8 cellular contexts compared by ENCODE assay signal in genomic region chr1:119554188-119554587, GRCh38. TPM values are rescaled to one million over a fixed set of nuclear protein-coding genes. Genes with fewer than 3 reads are reported as not detected.
A peak's percentile ranks its signal among the peaks of the same experiment; 100 is the strongest.
DNase-seq lines count a peak whose midpoint lies in the region; ATAC-seq and TF ChIP-seq lines count a peak whose summit lies in the region.

No MANE protein-coding gene starts in this region.

- H3K36me3 ChIP-seq in mammary epithelial cell (ENCODE audit: insufficient read depth, low read length) = no peaks in the 10 kb centered on the region
- H3K36me3 ChIP-seq in transverse colon = no peaks in the 10 kb centered on the region

- no peaks in the 10 kb centered on the region for H3K27me3 ChIP-seq in mammary epithelial cell (ENCODE audit: insufficient read depth, low read length)
- H3K27me3 ChIP-seq in transverse colon = no peaks in the 10 kb centered on the region

- TF ChIP-seq EP300 in transverse colon (IDR thresholded peaks at IDR 0.05; ENCODE audit: low read depth) = no peak

- no peak for ATAC-seq in HG03457 (IDR thresholded peaks at IDR 0.05; ENCODE audit: unreplicated experiment)
- ATAC-seq in HG03432 (IDR thresholded peaks at IDR 0.05; ENCODE audit: unreplicated experiment) = no peak

- intact Hi-C loops in mammary epithelial cell (cut with micrococcal nuclease) (no loop called here), transverse colon (cut with DNase I; ENCODE audit: low total_unique reads) (no loop called here)

- H3K4me3 ChIP-seq in mammary epithelial cell (replicated peaks in 1 of 3; ENCODE audit: insufficient read depth in 1 of 3, low read depth in 2 of 3, low read length in 3 of 3) = no peak overlapping the region
- H3K4me3 ChIP-seq in transverse colon = no peak overlapping the region

- H3K36me3 Mint-ChIP-seq in mesothelial cell of epicardium = no peaks in the 10 kb centered on the region

- no peak overlapping the region for H3K4me2 ChIP-seq in mammary epithelial cell (ENCODE audit: insufficient read depth, low read depth, low read length)

- no peaks in the 10 kb centered on the region for H4K20me1 ChIP-seq in mammary epithelial cell (ENCODE audit: insufficient read depth, low read length)

- TF ChIP-seq POLR2A in transverse colon (IDR thresholded peaks at IDR 0.05) = no peak

- no peaks in the 10 kb centered on the region for H3K79me2 ChIP-seq in mammary epithelial cell (ENCODE audit: insufficient read depth, low read length)

- H3K27me3 Mint-ChIP-seq in mesothelial cell of epicardium (ENCODE audit: low read depth) = no peaks in the 10 kb centered on the region

- TF ChIP-seq CTCF in mammary epithelial cell (conservative IDR thresholded peaks at IDR 0.05 in 1 of 2, IDR thresholded peaks at IDR 0.05 in 1 of 2; ENCODE audit: extremely low read depth in 1 of 2, insufficient read depth in 1 of 2, low read depth in 1 of 2, low read length in 2 of 2) = no peak
- no peak for TF ChIP-seq CTCF in mesothelial cell of epicardium (IDR thresholded peaks at IDR 0.05; ENCODE audit: unreplicated experiment)
- no peak for TF ChIP-seq CTCF in transverse colon (IDR thresholded peaks at IDR 0.05)

- H3K4me1 Mint-ChIP-seq in mesothelial cell of epicardium = peaks cover 32% of the 10 kb centered on the region

- H3K4me1 ChIP-seq in mammary epithelial cell (ENCODE audit: insufficient read depth, low read length) = peaks cover 17% of the 10 kb centered on the region
- H3K4me1 ChIP-seq in transverse colon = peaks cover 0 to 5% (median 0%) of the 10 kb centered on the region in 4 donors

- peak; percentile 80 for DNase-seq in COLO668 (lab: John Stamatoyannopoulos, UW; ENCODE audit: unreplicated experiment)
- DNase-seq in NCI-H187 treated with DMSO at 0.1 percent for 48 hours (lab: John Stamatoyannopoulos, UW) = peak; percentile 28
- DNase-seq in mammary epithelial cell = peak; percentile 74
- DNase-seq in mesothelial cell of epicardium (ENCODE audit: low spot score in 2 of 2, unreplicated experiment in 2 of 2) = peak in 1 of 2 experiments; percentile 52
- DNase-seq in mucosa of gallbladder (ENCODE audit: low spot score) = no peak
- no peak for DNase-seq in transverse colon

- no peak overlapping the region for H3K4me3 Mint-ChIP-seq in mesothelial cell of epicardium

- no TSS peak for BruUV-seq in mammary epithelial cell (replicated peaks; lab: Mats Ljungman, UMichigan)

- CTCF ChIA-PET in mammary epithelial cell (lab: Charles Lee; ENCODE audit: low non-redundant PET) = interaction anchor here (0.5 to 0.6 kb wide), 2 partner anchors 16 to 666 kb away, joined by 3 to 7 read pairs; no protein-coding TSS in a partner anchor

- no peak overlapping the region for H3K9ac ChIP-seq in mammary epithelial cell (ENCODE audit: insufficient read depth, low read length)

- dilution Hi-C loops in mammary epithelial cell (cut with HindIII; ENCODE audit: low sequenced_read_pairs) = no loop called here

- no peaks in the 10 kb centered on the region for H3K9me3 Mint-ChIP-seq in mesothelial cell of epicardium

- H3K9me3 ChIP-seq in mammary epithelial cell (replicated peaks; ENCODE audit: insufficient read depth, low read length) (no peaks in the 10 kb centered on the region), transverse colon (no peaks in the 10 kb centered on the region)

- no peak overlapping the region for H3K27ac ChIP-seq in mammary epithelial cell (ENCODE audit: insufficient read depth, low read depth, low read length)
- no peak overlapping the region for H3K27ac ChIP-seq in transverse colon

- H3K27ac Mint-ChIP-seq in mesothelial cell of epicardium = peak overlapping the region; percentile 90

- in situ Hi-C loops in mammary epithelial cell (cut with MboI; ENCODE audit: low sequenced_read_pairs in 2 of 2) (no loop called here), transverse colon (cut with MboI; ENCODE audit: low pct_ligation_motif_present in 1 of 4, low pct_unique_long_range_greater_than_20kb in 1 of 4, low sequenced_read_pairs in 3 of 4) (no loop called here)

- H2AFZ ChIP-seq in mammary epithelial cell (ENCODE audit: low read depth, low read length) = peak overlapping the region; percentile 22

RNA-seq across cellular contexts. Expression of gene HSD3B1, which starts 47.2 kb away (rescaled TPM):
- total RNA-seq in mammary epithelial cell (under 1 TPM in 1 of 2 donors, not detected in 1; 0.17 TPM), mesothelial cell of epicardium (not detected in 3 replicates), mucosa of gallbladder (not detected), transverse colon (1 to 10 TPM in 1 of 4 donors, under 1 TPM in 1, not detected in 2; 0.32 to 1.5 TPM)
- polyA plus RNA-seq in mammary epithelial cell = 0.07 TPM
- not detected for polyA minus RNA-seq in mammary epithelial cell

Comparison
In these comparisons a context has a peak if more than half of its experiments do, and no peak if none do; other contexts are left out.
1. DNase-seq: peak in COLO668 (single experiment), NCI-H187 treated with DMSO at 0.1 percent for 48 hours (single experiment) and mammary epithelial cell (single experiment); none in mucosa of gallbladder (single experiment) and transverse colon (single experiment).